Comparison of ENCODE assay signal across 20 cellular contexts in genomic region chr1:66284746-66285145, GRCh38.
"Had no signal": no experiment of that assay in that cellular context is flagged by ENCODE, and none has a peak within 500 bp of the region (broad histone marks: within the 10 kb centered on the region; RNA-seq: fewer than 3 reads in every experiment).

No MANE protein-coding gene starts in this region.

- DNase-seq: activated CD4-positive, alpha-beta T cell treated with anti-CD3 and anti-CD28 coated beads, Interleukin-2, amount 50 U/mL, for 1 hour; activated CD4-positive, CD25-positive, alpha-beta regulatory T cell; activated gamma-delta T cell treated with Interleukin-2 at 50 U/mL for 16 hours; activated naive CD8-positive, alpha-beta T cell treated with anti-CD3 and anti-CD28 coated beads, Interleukin-2, amount 50 U/mL, for 24 hours; activated T-cell treated with anti-CD3 and anti-CD28 coated beads, Interleukin-2, amount 50 U/mL, for 48 hours; esophagus squamous epithelium; hypothalamus; left ventricle myocardium inferior; nephron progenitor cell; occipital lobe; right cardiac atrium; small intestine; stimulated activated CD4-positive, alpha-beta T cell treated with anti-CD3 and anti-CD28 coated beads, Interleukin-4, amount 100 ng/mL, for 24 hours; stimulated activated naive CD4-positive, alpha-beta T cell treated with Interleukin-2 at 50 U/mL for 16 hours; T-helper 2 cell; transverse colon had no signal

- ATAC-seq: activated naive CD8-positive, alpha-beta T cell treated with anti-CD3 and anti-CD28 coated beads, Interleukin-2, amount 50 U/mL, for 24 hours; right cardiac atrium; SK-N-SH treated with all-trans-retinoic acid at 6 μM for 48 hours had no signal

- H3K27ac ChIP-seq: esophagus squamous epithelium, left ventricle myocardium inferior, prostate gland, transverse colon, vagina had no signal

- H3K27me3 ChIP-seq: esophagus squamous epithelium, transverse colon, vagina had no signal

- H3K27ac Mint-ChIP-seq: activated naive CD8-positive, alpha-beta T cell treated with anti-CD3 and anti-CD28 coated beads, Interleukin-2, amount 50 U/mL, for 24 hours; nephron progenitor cell had no signal

- H3K27me3 Mint-ChIP-seq: activated naive CD8-positive, alpha-beta T cell treated with anti-CD3 and anti-CD28 coated beads, Interleukin-2, amount 50 U/mL, for 24 hours; memory B cell had no signal

- H3K4me3 Mint-ChIP-seq: activated naive CD8-positive, alpha-beta T cell treated with anti-CD3 and anti-CD28 coated beads, Interleukin-2, amount 50 U/mL, for 24 hours; memory B cell; nephron progenitor cell had no signal

- H3K9me3 ChIP-seq: esophagus squamous epithelium, left ventricle myocardium inferior, prostate gland, transverse colon, vagina had no signal

- H3K36me3 Mint-ChIP-seq: memory B cell had no signal

- H3K4me3 ChIP-seq: esophagus squamous epithelium, left ventricle myocardium inferior, prostate gland, transverse colon, vagina had no signal

- H3K9me3 Mint-ChIP-seq: activated naive CD8-positive, alpha-beta T cell treated with anti-CD3 and anti-CD28 coated beads, Interleukin-2, amount 50 U/mL, for 24 hours; memory B cell; nephron progenitor cell had no signal

- H3K36me3 ChIP-seq: esophagus squamous epithelium, left ventricle myocardium inferior, prostate gland, transverse colon, vagina had no signal

- H3K4me1 ChIP-seq: prostate gland had no signal
